In the genomic region with DNA sequence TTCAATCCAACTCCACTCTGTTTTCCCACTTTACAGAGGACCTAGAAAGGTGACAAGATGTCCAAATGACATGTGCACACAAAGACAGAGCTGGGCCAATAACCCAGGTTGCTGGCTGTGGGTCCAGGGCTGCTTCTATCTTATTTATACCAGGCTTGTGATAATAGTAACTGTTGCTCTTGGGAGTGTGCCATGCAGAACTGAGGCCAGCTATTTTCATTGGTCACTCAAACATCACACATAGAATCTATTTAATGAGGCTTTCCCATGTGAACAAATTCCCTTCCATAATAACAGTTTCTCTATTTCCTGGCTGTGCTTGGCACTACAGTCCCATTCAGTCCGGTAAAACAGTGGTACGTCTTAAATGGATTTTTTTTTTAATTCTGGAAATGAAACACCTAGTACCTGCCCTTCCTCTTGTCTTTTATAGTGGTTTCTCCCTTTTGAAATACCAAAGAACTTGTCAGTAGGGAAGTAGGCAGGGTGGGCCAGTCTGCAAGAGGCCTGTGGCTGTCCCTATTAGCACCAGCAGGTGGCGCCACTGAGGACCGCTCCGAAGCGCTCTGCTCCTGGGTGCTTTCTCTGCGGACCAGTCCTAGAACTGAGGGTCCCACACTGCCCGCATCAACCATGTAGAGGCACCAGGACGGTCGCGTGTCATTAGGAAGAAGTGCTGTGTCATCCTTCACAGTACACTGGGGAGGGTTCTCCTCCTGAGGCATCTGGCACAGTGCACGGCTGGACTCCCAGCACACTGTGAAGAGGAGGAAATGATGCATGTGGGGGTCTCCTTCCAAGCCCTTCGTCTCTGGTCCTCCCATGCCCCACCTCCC, we compare ENCODE assay signal across 8 cellular contexts. TPM values are rescaled to one million over a fixed set of nuclear protein-coding genes. Genes with fewer than 3 reads are reported as not detected.
A peak's percentile ranks its signal among the peaks of the same experiment; 100 is the strongest.
DNase-seq lines count a peak whose midpoint lies in the region; ATAC-seq and TF ChIP-seq lines count a peak whose summit lies in the region.

No MANE protein-coding gene starts in this region.

- ATAC-seq in HG03432 (IDR thresholded peaks at IDR 0.05; ENCODE audit: unreplicated experiment) (peak; percentile 67), right cardiac atrium (peak; percentile 34 to 63), HG03460 (IDR thresholded peaks at IDR 0.05; ENCODE audit: unreplicated experiment) (no peak), GM19467 (IDR thresholded peaks at IDR 0.05; ENCODE audit: unreplicated experiment) (no peak)

- peak; percentile 94 for TF ChIP-seq CTCF in GM12865 (IDR thresholded peaks at IDR 0.05; ENCODE audit: insufficient read depth, low read depth, low read length, missing control alignments)

- WGBS in right cardiac atrium: 27% methylated on average over 13 of the region's 13 CpGs

- H3K9me3 ChIP-seq in right cardiac atrium (ENCODE audit: control insufficient read depth, low read length): no peaks in the 10 kb centered on the region

- H3K27ac ChIP-seq in right cardiac atrium (ENCODE audit: low read length): peak overlapping the region; percentile 74

- DNase-seq in GM12865 (ENCODE audit: low read depth) (peak; percentile 67), T follicular helper cell (ENCODE audit: low read depth) (peak; percentile 35), right cardiac atrium (peak; percentile 62 to 90 (median 88))
- DNase-seq in activated naive CD8-positive, alpha-beta T cell treated with anti-CD3 and anti-CD28 coated beads, Interleukin-2, amount 50 U/mL, for 16 hours (ENCODE audit: low read depth, low spot score): peak; percentile 31
- DNase-seq in stimulated activated CD4-positive, alpha-beta T cell treated with anti-CD3 and anti-CD28 coated beads, Interleukin-15, amount 100 ng/mL, for 24 hours: peak; percentile 77

- no peak overlapping the region for H3K4me3 ChIP-seq in GM12865 (ENCODE audit: low read depth, low read length)
- no peak overlapping the region for H3K4me3 ChIP-seq in right cardiac atrium (ENCODE audit: low read length)

- no peaks in the 10 kb centered on the region for H3K27me3 ChIP-seq in right cardiac atrium (ENCODE audit: control insufficient read depth, insufficient read depth)

- peaks cover 11% of the 10 kb centered on the region for H3K4me1 ChIP-seq in right cardiac atrium (ENCODE audit: control insufficient read depth, insufficient read depth, low read length)

- intact Hi-C loops in right cardiac atrium (cut with DNase I): no loop called here

RNA-seq across cellular contexts. Expression of gene GPR161, which starts 52.1 kb away (rescaled TPM):
- 1 to 10 TPM; 3.8 to 5.9 (median 4.9) TPM for total RNA-seq in right cardiac atrium
- 2.3 TPM for polyA plus RNA-seq in right cardiac atrium

Comparison
In these comparisons a context has a peak if more than half of its experiments do, and no peak if none do; other contexts are left out.
1. DNase-seq: peak in every context shown above with its lines; median percentile 88 in right cardiac atrium; 77 in stimulated activated CD4-positive, alpha-beta T cell treated with anti-CD3 and anti-CD28 coated beads, Interleukin-15, amount 100 ng/mL, for 24 hours; 67 in GM12865; 35 in T follicular helper cell; 31 in activated naive CD8-positive, alpha-beta T cell treated with anti-CD3 and anti-CD28 coated beads, Interleukin-2, amount 50 U/mL, for 16 hours.
2. ATAC-seq: peak in HG03432 (single experiment) and right cardiac atrium (2 of 2); none in HG03460 (single experiment) and GM19467 (single experiment).